15 cellular contexts compared by ENCODE assay signal in the genomic region with DNA sequence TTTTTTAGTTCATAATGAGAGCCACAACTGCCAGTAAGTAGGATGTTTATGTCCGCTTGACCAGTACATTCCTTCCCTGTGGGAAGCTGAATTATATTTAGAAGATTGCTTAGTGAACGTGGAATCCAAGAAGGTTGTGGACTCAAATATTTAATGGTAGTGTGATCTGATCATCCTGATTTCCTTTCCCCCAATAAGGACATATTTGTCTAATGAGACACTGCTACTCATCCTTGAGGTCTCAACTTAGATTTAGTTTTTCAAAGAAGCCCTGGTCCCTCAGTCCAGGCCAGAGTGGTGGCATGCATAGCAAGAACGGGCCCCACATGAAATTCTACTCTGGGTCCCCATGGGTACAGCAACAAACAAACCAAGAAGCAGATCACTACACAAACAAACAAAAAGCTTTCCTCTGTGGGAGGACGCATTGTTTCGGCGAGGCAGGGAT.
DNase-seq lines count a peak whose midpoint lies in the region; TF ChIP-seq lines count a peak whose summit lies in the region.
"Had no signal": no experiment of that assay in that cellular context is flagged by ENCODE, and none has a peak within 500 bp of the region (broad histone marks: within the 10 kb centered on the region; RNA-seq: fewer than 3 reads in every experiment).

No MANE protein-coding gene starts in this region.

- H3K4me1 ChIP-seq in H9 (ENCODE audit: insufficient read depth, low read length) (peaks cover 10% of the 10 kb centered on the region; the same call in 1 of the 2 replicates), iPS-20b (ENCODE audit: insufficient read depth, low read length) (peaks cover 38% of the 10 kb centered on the region), HAP-1 (peaks cover 20% of the 10 kb centered on the region)
- H3K4me1 ChIP-seq: prostate gland had no signal

- H3K9ac ChIP-seq in H9 (ENCODE audit: extremely low read depth, insufficient read length, low read length) = no peak overlapping the region
- no peak overlapping the region for H3K9ac ChIP-seq in iPS-20b (ENCODE audit: low read depth, low read length)

- peaks cover 43 to 50% of the 10 kb centered on the region in 2 experiments for H3K4me1 Mint-ChIP-seq in H9
- peaks cover 57% of the 10 kb centered on the region for H3K4me1 Mint-ChIP-seq in chondrocyte (ENCODE audit: low read depth)
- peaks cover 2% of the 10 kb centered on the region for H3K4me1 Mint-ChIP-seq in T-helper 2 cell treated with Interferon-gamma antibody and Interleukin-4, amounts not matched to agents 5 μg/mL and 100 μg/mL, for 36 hours (ENCODE audit: low read depth)
- H3K4me1 Mint-ChIP-seq in glutamatergic neuron (ENCODE audit: low read depth, unreplicated experiment) = peaks cover 9% of the 10 kb centered on the region

- H3K9me3 ChIP-seq in H9 (ENCODE audit: control insufficient read depth, low read depth, low read length) (no peaks in the 10 kb centered on the region), iPS-20b (ENCODE audit: insufficient read depth, low read depth, low read length) (no peaks in the 10 kb centered on the region), HAP-1 (no peaks in the 10 kb centered on the region)
- H3K9me3 ChIP-seq: adrenal gland, prostate gland had no signal

- no peak overlapping the region for H2BK5ac ChIP-seq in H9 (ENCODE audit: insufficient read length, low read length)

- no peak overlapping the region for H2BK12ac ChIP-seq in H9 (ENCODE audit: insufficient read length, low read depth, low read length)

- H3K27ac Mint-ChIP-seq in H9 (peak overlapping the region; percentile 67 to 79 (median 78); a peak in 6 of 7 replicates), chondrocyte (ENCODE audit: unreplicated experiment) (peak overlapping the region; percentile 97), glutamatergic neuron (ENCODE audit: unreplicated experiment) (no peak overlapping the region)
- no peak overlapping the region for H3K27ac Mint-ChIP-seq in T-helper 2 cell treated with Interferon-gamma antibody and Interleukin-4, amounts not matched to agents 5 μg/mL and 100 μg/mL, for 36 hours

- no peak overlapping the region for H4K91ac ChIP-seq in H9 (ENCODE audit: insufficient read length, low read depth, low read length)

- DNase-seq in H9 (no peak), chondrocyte (ENCODE audit: low spot score) (no peak), stromal cell of bone marrow (ENCODE audit: low read depth) (peak; percentile 32), HAP-1 (ENCODE audit: low spot score in 2 of 2) (no peak), glutamatergic neuron (no peak)
- no peak for DNase-seq in T-helper 2 cell treated with Interferon-gamma antibody and Interleukin-4, amounts not matched to agents 5 μg/mL and 100 μg/mL, for 36 hours (ENCODE audit: low spot score)
- DNase-seq: activated CD8-positive, alpha-beta memory T cell treated with anti-CD3 and anti-CD28 coated beads, Interleukin-2, amount 50 U/mL, for 48 hours; adrenal gland; Calu3; effector memory CD4-positive, alpha-beta T cell; hypothalamus; NCI-H1436; NCI-H526 treated with DMSO at 0.1 percent for 48 hours had no signal

- no peaks in the 10 kb centered on the region for H4K20me1 ChIP-seq in H9 (ENCODE audit: control insufficient read depth, insufficient read depth, insufficient read length)

- H3K4ac ChIP-seq in H9 (ENCODE audit: low read depth, low read length) = no peak overlapping the region; the same call in 1 of the 2 replicates

- no peaks in the 10 kb centered on the region for H3K9me3 Mint-ChIP-seq in H9
- H3K9me3 Mint-ChIP-seq in chondrocyte (ENCODE audit: low read depth) = no peaks in the 10 kb centered on the region
- no peaks in the 10 kb centered on the region for H3K9me3 Mint-ChIP-seq in T-helper 2 cell treated with Interferon-gamma antibody and Interleukin-4, amounts not matched to agents 5 μg/mL and 100 μg/mL, for 36 hours
- peaks cover 2% of the 10 kb centered on the region for H3K9me3 Mint-ChIP-seq in glutamatergic neuron (ENCODE audit: unreplicated experiment)

- no CpG with 5 or more reads among the region's 6 CpGs for WGBS in H9 (ENCODE audit: extremely low coverage, insufficient read length, low lambda C conversion rate)

- H3K23ac ChIP-seq in H9 (ENCODE audit: insufficient read length, low read depth, low read length) = no peak overlapping the region

- H3K4me3 Mint-ChIP-seq in H9 (no peak overlapping the region), chondrocyte (ENCODE audit: unreplicated experiment) (no peak overlapping the region), glutamatergic neuron (ENCODE audit: unreplicated experiment) (no peak overlapping the region)
- H3K4me3 Mint-ChIP-seq in T-helper 2 cell treated with Interferon-gamma antibody and Interleukin-4, amounts not matched to agents 5 μg/mL and 100 μg/mL, for 36 hours = no peak overlapping the region

- H3K27me3 ChIP-seq in H9 (ENCODE audit: insufficient read depth, low read length) = no peaks in the 10 kb centered on the region
- H3K27me3 ChIP-seq in iPS-20b (ENCODE audit: insufficient read depth, low read length) = no peaks in the 10 kb centered on the region
- no peaks in the 10 kb centered on the region for H3K27me3 ChIP-seq in HAP-1 (ENCODE audit: low read depth)
- H3K27me3 ChIP-seq: adrenal gland had no signal

- H4K8ac ChIP-seq in H9 (replicated peaks; ENCODE audit: insufficient read length, low read depth, low read length) = no peak overlapping the region

- no peak overlapping the region for H3K18ac ChIP-seq in H9 (ENCODE audit: insufficient read length, low read depth, low read length)

- no peak overlapping the region for H2BK20ac ChIP-seq in H9 (ENCODE audit: low read depth, low read length, poor library complexity, severe bottlenecking)

- TF ChIP-seq CTCF in H9 (conservative IDR thresholded peaks at IDR 0.05) = no peak
- TF ChIP-seq CTCF in chondrocyte (IDR thresholded peaks at IDR 0.05) = no peak
- no peak for TF ChIP-seq CTCF in glutamatergic neuron (IDR thresholded peaks at IDR 0.05; ENCODE audit: partially characterized antibody, unreplicated experiment)

- no peaks in the 10 kb centered on the region for H3K23me2 ChIP-seq in H9 (ENCODE audit: insufficient read length, low read depth, low read length, poor library complexity, severe bottlenecking)

- H2AFZ ChIP-seq in H9 (ENCODE audit: low read length) = no peak overlapping the region

- H3K36me3 ChIP-seq in iPS-20b (ENCODE audit: insufficient read depth, low read depth, low read length) (peaks cover 4% of the 10 kb centered on the region; the same call in 1 of the 2 replicates), HAP-1 (replicated peaks) (peaks cover 7% of the 10 kb centered on the region)
- H3K36me3 ChIP-seq: prostate gland had no signal

- in situ Hi-C loops in HAP-1 (cut with MboI; ENCODE audit: low sequenced_read_pairs) = no loop called here

- H3K4me2 ChIP-seq in H9 (ENCODE audit: insufficient read depth, insufficient read length, low read length) = no peak overlapping the region

- no peaks in the 10 kb centered on the region for H3K27me3 Mint-ChIP-seq in H9 (ENCODE audit: low read depth)
- H3K27me3 Mint-ChIP-seq in chondrocyte (ENCODE audit: low read depth) = no peaks in the 10 kb centered on the region
- no peaks in the 10 kb centered on the region for H3K27me3 Mint-ChIP-seq in T-helper 2 cell treated with Interferon-gamma antibody and Interleukin-4, amounts not matched to agents 5 μg/mL and 100 μg/mL, for 36 hours (ENCODE audit: low read depth)
- H3K27me3 Mint-ChIP-seq in glutamatergic neuron (ENCODE audit: unreplicated experiment) = peaks cover 2% of the 10 kb centered on the region

- no peak overlapping the region for H4K5ac ChIP-seq in H9 (ENCODE audit: insufficient read length, low read depth, low read length)

- H3K14ac ChIP-seq in H9 (ENCODE audit: insufficient read depth, low read length) = no peak overlapping the region

- H2BK15ac ChIP-seq in H9 (ENCODE audit: low read depth, low read length) = no peak overlapping the region

- H2BK120ac ChIP-seq in H9 (ENCODE audit: low read depth, low read length, poor library complexity, severe bottlenecking) = no peak overlapping the region

- H3K27ac ChIP-seq in H9 (ENCODE audit: insufficient read length, low read depth, low read length) (no peak overlapping the region), iPS-20b (ENCODE audit: low read length) (peak overlapping the region; percentile 58)
- H3K27ac ChIP-seq: adrenal gland, prostate gland had no signal

- no peaks in the 10 kb centered on the region for H3K79me2 ChIP-seq in H9 (ENCODE audit: insufficient read depth, low read length)

- no peak overlapping the region for H3K4me3 ChIP-seq in iPS-20b (ENCODE audit: low read length)
- no peak overlapping the region for H3K4me3 ChIP-seq in HAP-1
- H3K4me3 ChIP-seq: adrenal gland, prostate gland had no signal

- H3T11ph ChIP-seq in H9 (ENCODE audit: low read length) = no peak overlapping the region

- peaks cover 4 to 19% (median 14%) of the 10 kb centered on the region in 3 experiments; a peak in 6 of 7 replicates for H3K36me3 Mint-ChIP-seq in H9 (ENCODE audit: insufficient read depth in 1 of 3, low read depth in 3 of 3)
- H3K36me3 Mint-ChIP-seq in chondrocyte (ENCODE audit: low read depth) = no peaks in the 10 kb centered on the region
- peaks cover 4% of the 10 kb centered on the region for H3K36me3 Mint-ChIP-seq in T-helper 2 cell treated with Interferon-gamma antibody and Interleukin-4, amounts not matched to agents 5 μg/mL and 100 μg/mL, for 36 hours (ENCODE audit: low read depth)
- H3K36me3 Mint-ChIP-seq in glutamatergic neuron (ENCODE audit: unreplicated experiment) = no peaks in the 10 kb centered on the region

- no peak overlapping the region for H2AK5ac ChIP-seq in H9 (ENCODE audit: insufficient read length, low read length)

- no peaks in the 10 kb centered on the region for H3K79me1 ChIP-seq in H9 (ENCODE audit: insufficient read depth, low read depth, low read length, poor library complexity, severe bottlenecking)

- no peak overlapping the region for H3K56ac ChIP-seq in H9 (ENCODE audit: insufficient read length, low read depth, low read length)

Comparison
In these comparisons a context has a peak if more than half of its experiments do, and no peak if none do; other contexts are left out.
1. H3K27ac Mint-ChIP-seq: peak in H9 (3 of 3) and chondrocyte (single experiment); none in T-helper 2 cell treated with Interferon-gamma antibody and Interleukin-4, amounts not matched to agents 5 μg/mL and 100 μg/mL, for 36 hours (single experiment) and glutamatergic neuron (single experiment).